ENCODE assay signal across 7 cellular contexts in genomic region chr14:53055003-53055402, GRCh38.
DNase-seq lines count a peak whose midpoint lies in the region; ATAC-seq and TF ChIP-seq lines count a peak whose summit lies in the region.

No MANE protein-coding gene starts in this region.

- H3K4me3 ChIP-seq in HFF-Myc (replicated peaks; ENCODE audit: low read depth, low read length) (no peak overlapping the region), left ventricle myocardium inferior (no peak overlapping the region), skeletal muscle cell (ENCODE audit: low read depth, low read length) (no peak overlapping the region)

- peaks cover 22% of the 10 kb centered on the region for H3K36me3 Mint-ChIP-seq in activated naive CD8-positive, alpha-beta T cell treated with anti-CD3 and anti-CD28 coated beads, Interleukin-2, amount 50 U/mL, for 24 hours (ENCODE audit: low read depth)

- H3K27ac ChIP-seq in left ventricle myocardium inferior (replicated peaks) = no peak overlapping the region

- no peaks in the 10 kb centered on the region for H3K9me3 Mint-ChIP-seq in activated naive CD8-positive, alpha-beta T cell treated with anti-CD3 and anti-CD28 coated beads, Interleukin-2, amount 50 U/mL, for 24 hours

- H3K4me3 Mint-ChIP-seq in activated naive CD8-positive, alpha-beta T cell treated with anti-CD3 and anti-CD28 coated beads, Interleukin-2, amount 50 U/mL, for 24 hours = no peak overlapping the region

- H3K4me1 Mint-ChIP-seq in activated naive CD8-positive, alpha-beta T cell treated with anti-CD3 and anti-CD28 coated beads, Interleukin-2, amount 50 U/mL, for 24 hours = peaks cover 4% of the 10 kb centered on the region

- H3K27me3 Mint-ChIP-seq in activated naive CD8-positive, alpha-beta T cell treated with anti-CD3 and anti-CD28 coated beads, Interleukin-2, amount 50 U/mL, for 24 hours = no peaks in the 10 kb centered on the region

- TF ChIP-seq CTCF in HFF-Myc (IDR thresholded peaks at IDR 0.05; ENCODE audit: low read depth, low read length, missing control alignments) (peak; percentile 54), left ventricle myocardium inferior (IDR thresholded peaks at IDR 0.05; ENCODE audit: borderline replicate concordance) (peak; percentile 86)

- H3K27ac Mint-ChIP-seq in activated naive CD8-positive, alpha-beta T cell treated with anti-CD3 and anti-CD28 coated beads, Interleukin-2, amount 50 U/mL, for 24 hours = no peak overlapping the region

- no peaks in the 10 kb centered on the region for H3K27me3 ChIP-seq in left ventricle myocardium inferior (ENCODE audit: low read depth)

- DNase-seq in GM03348 (ENCODE audit: low spot score) = peak; percentile 64
- peak; percentile 48 for DNase-seq in HFF-Myc (ENCODE audit: extremely low read depth, low read depth)
- DNase-seq in NCI-H2107 treated with DMSO at 0.1 percent for 48 hours (lab: John Stamatoyannopoulos, UW; ENCODE audit: unreplicated experiment) = peak; percentile 64
- DNase-seq in activated naive CD8-positive, alpha-beta T cell treated with anti-CD3 and anti-CD28 coated beads, Interleukin-2, amount 50 U/mL, for 24 hours = no peak
- DNase-seq in left ventricle myocardium inferior = no peak
- DNase-seq in skeletal muscle cell (ENCODE audit: low read depth) = peak; percentile 35
- no peak for DNase-seq in occipital lobe (lab: John Stamatoyannopoulos, UW)

- H3K4me1 ChIP-seq in left ventricle myocardium inferior = peaks cover 7% of the 10 kb centered on the region

- ATAC-seq in activated naive CD8-positive, alpha-beta T cell treated with anti-CD3 and anti-CD28 coated beads, Interleukin-2, amount 50 U/mL, for 24 hours = peak; percentile 61

- no peaks in the 10 kb centered on the region for H3K36me3 ChIP-seq in left ventricle myocardium inferior

- intact Hi-C loops in left ventricle myocardium inferior (cut with micrococcal nuclease) = loop anchor here (5.0 kb wide), 1 partner anchor 233 kb away; no protein-coding TSS in a partner anchor

- no peaks in the 10 kb centered on the region for H3K9me3 ChIP-seq in left ventricle myocardium inferior (replicated peaks)

Comparison
In these comparisons a context has a peak if more than half of its experiments do, and no peak if none do; other contexts are left out.
1. DNase-seq: peak in GM03348 (single experiment), HFF-Myc (single experiment), NCI-H2107 treated with DMSO at 0.1 percent for 48 hours (single experiment) and skeletal muscle cell (single experiment); none in activated naive CD8-positive, alpha-beta T cell treated with anti-CD3 and anti-CD28 coated beads, Interleukin-2, amount 50 U/mL, for 24 hours (single experiment), left ventricle myocardium inferior (single experiment) and occipital lobe (single experiment).